ENCODE assay signal across 8 cellular contexts in the genomic region with DNA sequence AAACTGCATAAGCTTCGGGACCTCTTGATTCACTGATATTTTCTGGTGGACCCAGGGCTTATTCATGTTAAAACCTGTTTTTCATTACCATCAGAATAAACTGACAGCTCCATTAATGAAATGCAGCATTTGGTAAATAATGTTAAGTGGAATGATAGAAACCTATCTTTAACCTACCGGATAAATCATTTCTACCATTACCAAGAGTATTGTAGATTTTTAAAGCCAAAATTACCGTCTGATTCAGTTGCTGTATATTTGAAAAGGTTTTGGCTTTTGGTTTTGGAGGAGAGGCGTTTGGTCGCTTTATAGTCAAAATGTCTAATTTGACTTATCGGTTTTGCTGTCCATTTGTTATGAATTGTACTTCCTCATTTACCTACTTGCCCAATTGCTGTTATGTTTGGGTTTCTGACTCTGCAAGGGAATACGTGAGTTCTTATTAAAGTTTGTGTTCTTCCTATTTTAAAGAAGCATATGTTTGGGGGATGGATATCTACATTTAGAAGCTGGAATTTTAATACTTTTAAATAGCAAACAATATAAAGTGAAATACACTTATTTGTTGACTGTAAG. TPM values are rescaled to one million over a fixed set of nuclear protein-coding genes. Genes with fewer than 3 reads are reported as not detected.
A peak's percentile ranks its signal among the peaks of the same experiment; 100 is the strongest.
DNase-seq lines count a peak whose midpoint lies in the region; ATAC-seq and TF ChIP-seq lines count a peak whose summit lies in the region.

No MANE protein-coding gene starts in this region.

- no peaks in the 10 kb centered on the region; the same call in 1 of the 2 replicates for H3K4me1 ChIP-seq in MM.1S (ENCODE audit: low read length)
- H3K4me1 ChIP-seq in breast epithelium, result peaks cover 0 to 5% of the 10 kb centered on the region in 2 donors
- H3K4me1 ChIP-seq in muscle layer of duodenum (ENCODE audit: control insufficient read depth in 1 of 2, insufficient read depth in 2 of 2, low read length in 2 of 2), result peaks cover 0 to 28% of the 10 kb centered on the region in 2 donors

- peak overlapping the region; percentile 58 for H3K27ac ChIP-seq in CD4-positive, alpha-beta T cell (ENCODE audit: low read depth, low read length)
- H3K27ac ChIP-seq in MM.1S (ENCODE audit: low read length), result peak overlapping the region; percentile 53; the same call in 1 of the 2 replicates
- H3K27ac ChIP-seq in breast epithelium, result peak overlapping the region; percentile 90 to 98
- H3K27ac ChIP-seq in muscle layer of duodenum (ENCODE audit: low read length), result peak overlapping the region; percentile 57

- peaks cover 10% of the 10 kb centered on the region; the same call in 1 of the 2 replicates for H4K20me1 ChIP-seq in MM.1S (ENCODE audit: insufficient read depth, low read length)

- H3K27me3 ChIP-seq in CD4-positive, alpha-beta T cell (ENCODE audit: control insufficient read depth, insufficient read depth, low read length), result no peaks in the 10 kb centered on the region
- H3K27me3 ChIP-seq in MM.1S (replicated peaks; ENCODE audit: insufficient read depth, low read length) (no peaks in the 10 kb centered on the region), breast epithelium (no peaks in the 10 kb centered on the region), muscle layer of duodenum (ENCODE audit: low read depth, low read length) (no peaks in the 10 kb centered on the region)

- H3K27ac Mint-ChIP-seq in CD4-positive, alpha-beta T cell, result peak overlapping the region; percentile 92

- POLR2A ChIA-PET in CD4-positive, alpha-beta T cell (lab: Charles Lee), result interaction anchor here (0.6 to 1.8 kb wide), 17 partner anchors 10 to 628 kb away, joined by 3 to 14 read pairs (median 4); no protein-coding TSS in a partner anchor

- peaks cover 37% of the 10 kb centered on the region for H3K4me1 Mint-ChIP-seq in CD4-positive, alpha-beta T cell (ENCODE audit: low read depth)

- no peak for TF ChIP-seq POLR2A in breast epithelium (IDR thresholded peaks at IDR 0.05)

- peak overlapping the region; percentile 55 for H2AFZ ChIP-seq in MM.1S (ENCODE audit: low read length)

- peaks cover 33% of the 10 kb centered on the region for H3K79me2 ChIP-seq in MM.1S (ENCODE audit: low read length)

- H3K27me3 Mint-ChIP-seq in CD4-positive, alpha-beta T cell, result no peaks in the 10 kb centered on the region

- no peak for DNase-seq in CD4-positive, alpha-beta T cell
- DNase-seq in MM.1S (peak; percentile 25), breast epithelium (ENCODE audit: low spot score in 2 of 2) (no peak), NCI-H2081 treated with DMSO at 0.1 percent for 48 hours (lab: John Stamatoyannopoulos, UW) (no peak), COLO668 (lab: John Stamatoyannopoulos, UW; ENCODE audit: unreplicated experiment) (no peak), NCI-H524 (lab: John Stamatoyannopoulos, UW) (no peak)
- no peak for DNase-seq in stimulated activated naive CD4-positive, alpha-beta T cell (lab: John Stamatoyannopoulos, UW)

- peak overlapping the region; percentile 63 for H3K9ac ChIP-seq in MM.1S (ENCODE audit: low read length)

- H3K9me3 Mint-ChIP-seq in CD4-positive, alpha-beta T cell, result no peaks in the 10 kb centered on the region

- H3K4me2 ChIP-seq in MM.1S (ENCODE audit: low read depth, low read length), result peak overlapping the region; percentile 75

- peaks cover 13% of the 10 kb centered on the region for H3F3A ChIP-seq in MM.1S (ENCODE audit: insufficient read depth, low read length)

- intact Hi-C loops in CD4-positive, alpha-beta T cell (cut with DNase I, micrococcal nuclease), result loop anchor here (5.0 to 10.0 kb wide), 4 partner anchors 459 to 1724 kb away; a partner anchor contains a TSS
- intact Hi-C loops in breast epithelium (cut with DNase I; ENCODE audit: low total_unique reads), result no loop called here

- no peaks in the 10 kb centered on the region for H3K9me2 ChIP-seq in MM.1S (replicated peaks; ENCODE audit: insufficient read depth, low read length)

- H3K4me3 ChIP-seq in MM.1S (ENCODE audit: low read length) (peak overlapping the region; percentile 75), breast epithelium (peak overlapping the region; percentile 81 to 86 (median 82)), muscle layer of duodenum (ENCODE audit: low read depth in 1 of 2, low read length in 2 of 2) (peak overlapping the region; percentile 72 to 73)

- TF ChIP-seq CTCF in CD4-positive, alpha-beta T cell (IDR thresholded peaks at IDR 0.05), result no peak
- TF ChIP-seq CTCF in MM.1S (IDR thresholded peaks at IDR 0.05; ENCODE audit: low read length) (no peak), breast epithelium (IDR thresholded peaks at IDR 0.05) (no peak)

- CTCF ChIA-PET in CD4-positive, alpha-beta T cell (lab: Charles Lee), result interaction anchor here (1.8 kb wide), 1 partner anchor 13 kb away, joined by 4 read pairs; no protein-coding TSS in a partner anchor

- H3K36me3 ChIP-seq in MM.1S (replicated peaks; ENCODE audit: insufficient read depth, low read length) (0 out of 2 replicates have a peak, but pooled peaks cover 3% of the 10 kb centered on the region), breast epithelium (no peaks in the 10 kb centered on the region), muscle layer of duodenum (ENCODE audit: control insufficient read depth in 1 of 2, insufficient read depth in 2 of 2, low read length in 2 of 2) (no peaks in the 10 kb centered on the region)

- H3K36me3 Mint-ChIP-seq in CD4-positive, alpha-beta T cell (ENCODE audit: low read depth), result peaks cover 28% of the 10 kb centered on the region

- no peaks in the 10 kb centered on the region for H3K9me3 ChIP-seq in CD4-positive, alpha-beta T cell (ENCODE audit: control insufficient read depth, low read length)
- no peaks in the 10 kb centered on the region for H3K9me3 ChIP-seq in MM.1S (replicated peaks; ENCODE audit: insufficient read depth, low read length)
- no peaks in the 10 kb centered on the region for H3K9me3 ChIP-seq in breast epithelium
- H3K9me3 ChIP-seq in muscle layer of duodenum (ENCODE audit: control insufficient read depth in 1 of 2, low read length in 2 of 2), result no peaks in the 10 kb centered on the region

- peak overlapping the region; percentile 99 for H3K4me3 Mint-ChIP-seq in CD4-positive, alpha-beta T cell

- ATAC-seq in CD4-positive, alpha-beta T cell (ENCODE audit: poor library complexity), result no peak

RNA-seq across cellular contexts. Expression of a gene that starts 1.1 kb away (rescaled TPM):
- 100 to 1,000 TPM; 115 TPM for total RNA-seq in CD4-positive, alpha-beta T cell
- total RNA-seq in breast epithelium, result 100 to 1,000 TPM in 1 of 3 donors, 10 to 100 TPM in 2; 71.2 to 111 (median 82.3) TPM
